ENCODE assay signal across 8 cellular contexts in the genomic region with DNA sequence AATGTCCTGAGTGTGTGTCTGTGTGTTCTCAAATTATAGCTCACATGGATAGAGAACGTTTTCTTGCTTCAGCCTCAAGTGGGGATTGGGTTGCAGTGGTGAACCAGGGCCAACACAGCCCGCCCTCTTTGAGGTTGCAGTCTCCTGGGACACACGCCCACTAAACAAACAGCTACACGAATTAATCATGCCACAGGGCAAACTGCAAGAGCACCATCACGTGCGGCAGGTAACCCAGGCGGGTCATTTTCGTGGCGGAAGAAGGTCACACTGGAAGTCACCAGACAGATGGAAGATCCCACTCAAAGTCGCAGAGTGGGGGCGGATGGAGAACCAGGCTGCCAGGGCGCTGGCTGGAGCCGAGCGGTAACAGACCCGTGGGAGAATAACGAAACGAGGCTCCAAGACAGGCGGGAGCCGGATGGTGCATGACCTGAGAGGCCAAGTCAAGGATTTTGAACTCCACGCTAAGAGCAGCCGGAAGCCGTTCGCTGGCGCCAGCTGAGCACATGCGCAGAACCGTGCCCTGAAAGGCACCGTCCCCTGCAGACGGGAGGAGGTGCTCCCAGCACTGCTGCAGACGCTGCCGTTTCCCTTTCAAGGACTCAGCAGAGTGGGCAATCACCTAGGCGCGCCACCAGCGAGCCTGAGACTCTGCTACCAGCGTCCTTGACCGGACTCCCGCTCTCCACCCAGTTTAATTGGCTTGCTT. TPM values are rescaled to one million over a fixed set of nuclear protein-coding genes. Genes with fewer than 3 reads are reported as not detected.
A peak's percentile ranks its signal among the peaks of the same experiment; 100 is the strongest.
DNase-seq lines count a peak whose midpoint lies in the region; ATAC-seq, FAIRE-seq and TF ChIP-seq lines count a peak whose summit lies in the region.

No MANE protein-coding gene starts in this region.

- no peak overlapping the region for H4K8ac ChIP-seq in H9 (replicated peaks; ENCODE audit: insufficient read length, low read depth, low read length)

- TF ChIP-seq POLR2A in GM12891 (IDR thresholded peaks at IDR 0.05; ENCODE audit: low read depth, low read length): no peak
- no peak for TF ChIP-seq POLR2A in endothelial cell of umbilical vein (IDR thresholded peaks at IDR 0.05; ENCODE audit: low read depth, low read length)

- H3K9me3 Mint-ChIP-seq in neural progenitor cell (no peaks in the 10 kb centered on the region), H9 (no peaks in the 10 kb centered on the region)

- H3K4me2 ChIP-seq in endothelial cell of umbilical vein (ENCODE audit: insufficient read depth, low read length): peak overlapping the region; percentile 4
- no peak overlapping the region for H3K4me2 ChIP-seq in neural progenitor cell
- no peak overlapping the region for H3K4me2 ChIP-seq in H9 (ENCODE audit: insufficient read depth, insufficient read length, low read length)

- H3K9ac ChIP-seq in endothelial cell of umbilical vein (replicated peaks; ENCODE audit: extremely low read depth, insufficient read depth, low read length): no peak overlapping the region
- H3K9ac ChIP-seq in neural progenitor cell: no peak overlapping the region
- H3K9ac ChIP-seq in H9 (ENCODE audit: extremely low read depth, insufficient read length, low read length): no peak overlapping the region

- ATAC-seq in GM21528 (IDR thresholded peaks at IDR 0.05; ENCODE audit: low FRiP score, unreplicated experiment): no peak

- no peak overlapping the region for H4K91ac ChIP-seq in H9 (ENCODE audit: insufficient read length, low read depth, low read length)

- H3K23ac ChIP-seq in H9 (ENCODE audit: insufficient read length, low read depth, low read length): no peak overlapping the region

- TF ChIP-seq CTCF in endothelial cell of umbilical vein (IDR thresholded peaks at IDR 0.05; ENCODE audit: extremely low read depth in 1 of 2, insufficient read depth in 1 of 2, low read depth in 1 of 2, low read length in 2 of 2) (no peak), neural progenitor cell (IDR thresholded peaks at IDR 0.05) (no peak), H9 (conservative IDR thresholded peaks at IDR 0.05) (no peak)

- H3K27me3 ChIP-seq in endothelial cell of umbilical vein (ENCODE audit: control insufficient read depth in 2 of 2, insufficient read depth in 2 of 2, low read length in 2 of 2): peaks cover 0 to 6% of the 10 kb centered on the region in 2 experiments
- H3K27me3 ChIP-seq in neural progenitor cell: peaks cover 24% of the 10 kb centered on the region
- H3K27me3 ChIP-seq in H9 (ENCODE audit: insufficient read depth, low read length): no peaks in the 10 kb centered on the region

- H2BK20ac ChIP-seq in H9 (ENCODE audit: low read depth, low read length, poor library complexity, severe bottlenecking): no peak overlapping the region

- H2BK15ac ChIP-seq in H9 (ENCODE audit: low read depth, low read length): no peak overlapping the region

- no peak overlapping the region for H4K5ac ChIP-seq in H9 (ENCODE audit: insufficient read length, low read depth, low read length)

- H3K36me3 Mint-ChIP-seq in neural progenitor cell (peaks cover 19% of the 10 kb centered on the region), H9 (ENCODE audit: insufficient read depth in 1 of 3, low read depth in 3 of 3) (peaks cover 0 to 16% (median 11%) of the 10 kb centered on the region in 3 experiments; a peak in 5 of 7 replicates)

- H2AK5ac ChIP-seq in H9 (ENCODE audit: insufficient read length, low read length): no peak overlapping the region

- DNase-seq in 8988T (peak; percentile 73), GM12891 (ENCODE audit: insufficient read length, low spot score) (no peak), SHP77 treated with DMSO at 0.1 percent for 48 hours (lab: John Stamatoyannopoulos, UW) (peak; percentile 83), endothelial cell of umbilical vein (ENCODE audit: low read depth, low spot score) (peak; percentile 17), neural progenitor cell (ENCODE audit: low spot score) (no peak), H9 (no peak)

- no peaks in the 10 kb centered on the region for H3K9me3 ChIP-seq in endothelial cell of umbilical vein (replicated peaks; ENCODE audit: control insufficient read depth, insufficient read depth, low read length)
- H3K9me3 ChIP-seq in neural progenitor cell (ENCODE audit: low read depth): no peaks in the 10 kb centered on the region
- no peaks in the 10 kb centered on the region for H3K9me3 ChIP-seq in H9 (ENCODE audit: control insufficient read depth, low read depth, low read length)

- H3K4me1 Mint-ChIP-seq in neural progenitor cell (peaks cover 10% of the 10 kb centered on the region), H9 (peaks cover 5 to 23% of the 10 kb centered on the region in 2 experiments; a peak in 3 of 4 replicates)

- H3K79me2 ChIP-seq in endothelial cell of umbilical vein (ENCODE audit: control insufficient read depth, insufficient read depth, low read length) (no peaks in the 10 kb centered on the region), neural progenitor cell (ENCODE audit: low read depth) (no peaks in the 10 kb centered on the region), H9 (ENCODE audit: insufficient read depth, low read length) (no peaks in the 10 kb centered on the region)

- CTCF ChIA-PET in endothelial cell of umbilical vein (lab: Charles Lee): interaction anchor here (1.7 kb wide), 1 partner anchor 490 kb away, joined by 6 read pairs; no protein-coding TSS in a partner anchor

- H3K23me2 ChIP-seq in H9 (ENCODE audit: insufficient read length, low read depth, low read length, poor library complexity, severe bottlenecking): no peaks in the 10 kb centered on the region

- H4K20me1 ChIP-seq in endothelial cell of umbilical vein (replicated peaks; ENCODE audit: control insufficient read depth, extremely low read depth, insufficient read depth, low read length): no peaks in the 10 kb centered on the region
- peaks cover 36% of the 10 kb centered on the region for H4K20me1 ChIP-seq in neural progenitor cell (ENCODE audit: low read depth)
- H4K20me1 ChIP-seq in H9 (ENCODE audit: control insufficient read depth, insufficient read depth, insufficient read length): no peaks in the 10 kb centered on the region

- H3K4me3 Mint-ChIP-seq in neural progenitor cell (no peak overlapping the region), H9 (no peak overlapping the region)

- POLR2A ChIA-PET in endothelial cell of umbilical vein (lab: Charles Lee): no interaction called here

- no peak overlapping the region for H3K56ac ChIP-seq in H9 (ENCODE audit: insufficient read length, low read depth, low read length)

- H2BK5ac ChIP-seq in H9 (ENCODE audit: insufficient read length, low read length): no peak overlapping the region

- TF ChIP-seq RAD21 in Ishikawa (IDR thresholded peaks at IDR 0.05; ENCODE audit: low read depth): no peak

- H3K4me3 ChIP-seq in endothelial cell of umbilical vein (replicated peaks in 1 of 3; ENCODE audit: insufficient read depth in 1 of 3, low read depth in 1 of 3, low read length in 3 of 3) (peak overlapping the region in 1 of 3 experiments; percentile 16), neural progenitor cell (no peak overlapping the region)

- FAIRE-seq in GM12891 (lab: Jason Lieb, UNC) (peak; percentile 74), endothelial cell of umbilical vein (lab: Jason Lieb, UNC) (no peak)

- no peaks in the 10 kb centered on the region for H3K9me1 ChIP-seq in endothelial cell of umbilical vein (replicated peaks; ENCODE audit: control insufficient read depth, extremely low read depth, insufficient read depth, low read length)

- H3T11ph ChIP-seq in H9 (ENCODE audit: low read length): no peak overlapping the region

- H3K18ac ChIP-seq in H9 (ENCODE audit: insufficient read length, low read depth, low read length): no peak overlapping the region

- H2BK12ac ChIP-seq in H9 (ENCODE audit: insufficient read length, low read depth, low read length): no peak overlapping the region

- H3K27me3 Mint-ChIP-seq in neural progenitor cell (ENCODE audit: insufficient read depth, low read depth) (peaks cover 14% of the 10 kb centered on the region), H9 (ENCODE audit: low read depth) (peaks cover 43% of the 10 kb centered on the region)

- dilution Hi-C loops in endothelial cell of umbilical vein (cut with MboI; ENCODE audit: extremely low pct_ligation_motif_present, low sequenced_read_pairs): no loop called here

- no TSS peak for BruUV-seq in endothelial cell of umbilical vein (replicated peaks; lab: Mats Ljungman, UMichigan)

- intact Hi-C loops in endothelial cell of umbilical vein (cut with micrococcal nuclease): loop anchor here (10.0 kb wide), 1 partner anchor 125 kb away; no protein-coding TSS in a partner anchor

- WGBS in H9 (ENCODE audit: extremely low coverage, insufficient read length, low lambda C conversion rate): no CpG with 5 or more reads among the region's 36 CpGs

- H2BK120ac ChIP-seq in H9 (ENCODE audit: low read depth, low read length, poor library complexity, severe bottlenecking): no peak overlapping the region

- H2AFZ ChIP-seq in endothelial cell of umbilical vein (ENCODE audit: low read depth, low read length) (peak overlapping the region; percentile 40), neural progenitor cell (replicated peaks) (no peak overlapping the region), H9 (ENCODE audit: low read length) (no peak overlapping the region)

- peaks cover 0 to 10% of the 10 kb centered on the region in 2 experiments for H3K36me3 ChIP-seq in endothelial cell of umbilical vein (ENCODE audit: control insufficient read depth in 2 of 2, extremely low read depth in 1 of 2, insufficient read depth in 2 of 2, low read length in 2 of 2)
- peaks cover 8% of the 10 kb centered on the region for H3K36me3 ChIP-seq in neural progenitor cell

- no peak for TF ChIP-seq EP300 in Ishikawa (IDR thresholded peaks at IDR 0.05; ENCODE audit: borderline replicate concordance)

- H3K27ac Mint-ChIP-seq in neural progenitor cell (peak overlapping the region; percentile 87), H9 (no peak overlapping the region)

- H3K27ac ChIP-seq in endothelial cell of umbilical vein (ENCODE audit: insufficient read depth, low read depth, low read length) (no peak overlapping the region), neural progenitor cell (no peak overlapping the region), H9 (ENCODE audit: insufficient read length, low read depth, low read length) (no peak overlapping the region)

- peaks cover 8% of the 10 kb centered on the region for H3F3A ChIP-seq in neural progenitor cell (ENCODE audit: low read depth)

- H3K4me1 ChIP-seq in endothelial cell of umbilical vein (ENCODE audit: control insufficient read depth, extremely low read depth, insufficient read depth, low read length) (peaks cover 4% of the 10 kb centered on the region), neural progenitor cell (no peaks in the 10 kb centered on the region), H9 (ENCODE audit: insufficient read depth, low read length) (peaks cover 3% of the 10 kb centered on the region; the same call in 1 of the 2 replicates)

- H3K4ac ChIP-seq in H9 (ENCODE audit: low read depth, low read length): no peak overlapping the region

- no peak overlapping the region; the same call in 1 of the 2 replicates for H3K14ac ChIP-seq in H9 (ENCODE audit: insufficient read depth, low read length)

- H3K79me1 ChIP-seq in H9 (ENCODE audit: insufficient read depth, low read depth, low read length, poor library complexity, severe bottlenecking): no peaks in the 10 kb centered on the region

RNA-seq across cellular contexts. Expression of a gene that starts 10.7 kb away (rescaled TPM):
- polyA plus RNA-seq in GM12891 (2012; ENCODE audit: low read depth, missing spikeins): 0.37 TPM
- total RNA-seq in endothelial cell of umbilical vein (2.0 and 2.3 TPM in 2 replicates), neural progenitor cell (ENCODE audit: low replicate concordance) (35.9 and 91.8 TPM in 2 replicates), H9 (2021) (2.7 and 2.8 TPM in 2 replicates)
- polyA plus RNA-seq in endothelial cell of umbilical vein: 1.4 and 1.7 TPM in 2 replicates
- 1.1 and 1.8 TPM in 2 replicates for polyA plus RNA-seq in endothelial cell of umbilical vein (2011; cell fraction: cytosol; rRNA removed)
- polyA plus RNA-seq in endothelial cell of umbilical vein (2011; cell fraction: nucleus; rRNA removed): 4.3 and 4.9 TPM in 2 replicates
- 1.4 and 2.2 TPM in 2 replicates for polyA plus RNA-seq in endothelial cell of umbilical vein (2012)
- 0.83 and 1.1 TPM in 2 replicates for polyA minus RNA-seq in endothelial cell of umbilical vein
- not detected for polyA minus RNA-seq in endothelial cell of umbilical vein (2011; cell fraction: cytosol; rRNA and poly(A)+ RNA removed)
- polyA minus RNA-seq in endothelial cell of umbilical vein (2011; cell fraction: nucleus; rRNA and poly(A)+ RNA removed): 0.77 and 1.9 TPM in 2 replicates

RNA-seq across cellular contexts. Expression of a gene that starts 26.4 kb away (rescaled TPM):
- 11.2 TPM for polyA plus RNA-seq in GM12891 (2012; ENCODE audit: low read depth, missing spikeins)
- 28.1 and 28.2 TPM in 2 replicates for total RNA-seq in endothelial cell of umbilical vein
- polyA plus RNA-seq in endothelial cell of umbilical vein: 9.9 and 10.8 TPM in 2 replicates
- 7.7 and 9.2 TPM in 2 replicates for polyA plus RNA-seq in endothelial cell of umbilical vein (2011; cell fraction: cytosol; rRNA removed)
- polyA plus RNA-seq in endothelial cell of umbilical vein (2011; cell fraction: nucleus; rRNA removed): 24.8 and 25.3 TPM in 2 replicates
- polyA plus RNA-seq in endothelial cell of umbilical vein (2012): 17.0 and 20.3 TPM in 2 replicates
- 33.3 and 42.2 TPM in 2 replicates for polyA minus RNA-seq in endothelial cell of umbilical vein
- polyA minus RNA-seq in endothelial cell of umbilical vein (2011; cell fraction: cytosol; rRNA and poly(A)+ RNA removed): 4.5 TPM
- 44.1 and 70.7 TPM in 2 replicates for polyA minus RNA-seq in endothelial cell of umbilical vein (2011; cell fraction: nucleus; rRNA and poly(A)+ RNA removed)
- total RNA-seq in neural progenitor cell (ENCODE audit: low replicate concordance): 19.7 and 20.3 TPM in 2 replicates
- 14.9 and 16.7 TPM in 2 replicates for total RNA-seq in H9 (2021)

Comparison
In these comparisons a context has a peak if more than half of its experiments do, and no peak if none do; other contexts are left out.
1. DNase-seq: peak in 8988T (single experiment), SHP77 treated with DMSO at 0.1 percent for 48 hours (single experiment) and endothelial cell of umbilical vein (single experiment); none in GM12891 (single experiment), neural progenitor cell (single experiment) and H9 (single experiment).